Comparison of ENCODE assay signal across 13 cellular contexts in genomic region chr22:35353318-35353717, GRCh38. TPM values are rescaled to one million over a fixed set of nuclear protein-coding genes. Genes with fewer than 3 reads are reported as not detected.
DNase-seq lines count a peak whose midpoint lies in the region; ATAC-seq and TF ChIP-seq lines count a peak whose summit lies in the region.
"Had no signal": no experiment of that assay in that cellular context is flagged by ENCODE, and none has a peak within 500 bp of the region (broad histone marks: within the 10 kb centered on the region; RNA-seq: fewer than 3 reads in every experiment).

No MANE protein-coding gene starts in this region.

- no peaks in the 10 kb centered on the region for H3K9me3 ChIP-seq in mucosa of rectum (ENCODE audit: control insufficient read depth in 2 of 2, low read length in 2 of 2)
- no peaks in the 10 kb centered on the region for H3K9me3 ChIP-seq in vagina

- H3K27ac ChIP-seq in caudate nucleus (ENCODE audit: low read depth, low read length) (peak overlapping the region; percentile 36), mucosa of rectum (ENCODE audit: low read depth in 2 of 2, low read length in 2 of 2) (peak overlapping the region; percentile 60 to 78), vagina (peak overlapping the region; percentile 86)

- no peak for TF ChIP-seq POLR2A in vagina (IDR thresholded peaks at IDR 0.05)

- no peak for TF ChIP-seq CTCF in vagina (IDR thresholded peaks at IDR 0.05)

- H3K36me3 ChIP-seq in mucosa of rectum (ENCODE audit: control insufficient read depth in 2 of 2, insufficient read depth in 2 of 2, low read length in 2 of 2) (no peaks in the 10 kb centered on the region), vagina (no peaks in the 10 kb centered on the region)

- DNase-seq in Right ventricle myocardium inferior (ENCODE audit: missing footprints) (peak; percentile 69), cardiac septum (ENCODE audit: low spot score) (no peak), caudate nucleus (lab: John Stamatoyannopoulos, UW) (peak in 2 of 61 donors; percentile 7 to 18), vagina (ENCODE audit: extremely low spot score in 2 of 2) (no peak), foreskin melanocyte (no peak), NCI-H345 treated with DMSO at 0.1 percent for 48 hours (lab: John Stamatoyannopoulos, UW; ENCODE audit: unreplicated experiment) (no peak), NCI-H526 (lab: John Stamatoyannopoulos, UW) (no peak)
- DNase-seq: activated T-cell treated with anti-CD3 and anti-CD28 coated beads for 4 hours, COR-L47, GF-D8, KG1, NCI-H1417 treated with DMSO at 0.1 percent for 48 hours had no signal

- H3K4me3 ChIP-seq in mucosa of rectum (ENCODE audit: low read length in 2 of 2), result no peak overlapping the region
- no peak overlapping the region for H3K4me3 ChIP-seq in vagina

- H3K9ac ChIP-seq in mucosa of rectum (ENCODE audit: low read depth in 1 of 2, low read length in 2 of 2), result no peak overlapping the region

- H3K4me1 ChIP-seq in mucosa of rectum (ENCODE audit: control insufficient read depth in 2 of 2, insufficient read depth in 2 of 2, low read length in 2 of 2) (peaks cover 18 to 22% of the 10 kb centered on the region in 2 donors), vagina (peaks cover 37% of the 10 kb centered on the region)

- ATAC-seq in Right ventricle myocardium inferior, result no peak

- no peaks in the 10 kb centered on the region for H3K27me3 ChIP-seq in mucosa of rectum (ENCODE audit: control insufficient read depth in 2 of 2, insufficient read depth in 2 of 2, low read length in 2 of 2)
- H3K27me3 ChIP-seq in vagina, result no peaks in the 10 kb centered on the region

- intact Hi-C loops in Right ventricle myocardium inferior (cut with DNase I) (no loop called here), cardiac septum (cut with DNase I) (no loop called here), vagina (cut with DNase I) (loop anchor here (5.0 kb wide), 1 partner anchor 234 kb away; no protein-coding TSS in a partner anchor)

RNA-seq across cellular contexts. Expression of gene HMOX1, which starts 27.6 kb away (rescaled TPM):
- total RNA-seq in Right ventricle myocardium inferior (7.4 TPM), cardiac septum (17.3 TPM), vagina (26.8 TPM)

RNA-seq across cellular contexts. Expression of gene MCM5, which starts 46.6 kb away (rescaled TPM):
- total RNA-seq in Right ventricle myocardium inferior, result 13.6 TPM
- 9.0 TPM for total RNA-seq in cardiac septum
- 17.9 TPM for total RNA-seq in vagina

RNA-seq across cellular contexts. Expression of gene TOM1, which starts 53.6 kb away (rescaled TPM):
- total RNA-seq in Right ventricle myocardium inferior (62.5 TPM), cardiac septum (37.5 TPM), vagina (120 TPM)

Comparison
In these comparisons a context has a peak if more than half of its experiments do, and no peak if none do; other contexts are left out.
1. H3K27ac ChIP-seq: peak in every context shown above with its lines; median percentile 86 in vagina; 69 in mucosa of rectum; 36 in caudate nucleus.